In genomic region chr17:35073991-35074627, GRCh38 we compare ENCODE assay signal across 14 cellular contexts. TPM values are rescaled to one million over a fixed set of nuclear protein-coding genes. Genes with fewer than 3 reads are reported as not detected.
A peak's percentile ranks its signal among the peaks of the same experiment; 100 is the strongest.
DNase-seq lines count a peak whose midpoint lies in the region; ATAC-seq, FAIRE-seq and TF ChIP-seq lines count a peak whose summit lies in the region.
"Had no signal": no experiment of that assay in that cellular context is flagged by ENCODE, and none has a peak within 500 bp of the region (broad histone marks: within the 10 kb centered on the region; RNA-seq: fewer than 3 reads in every experiment).

No MANE protein-coding gene starts in this region.

- H3K27ac ChIP-seq in HepG2 (ENCODE audit: extremely low read length, insufficient read depth, low read length), result peak overlapping the region; percentile 81
- H3K27ac ChIP-seq in thyroid gland, result peak overlapping the region in 2 of 3 donors; percentile 24 to 50
- H3K27ac ChIP-seq: left ventricle myocardium inferior had no signal

- FAIRE-seq in HepG2 (lab: Jason Lieb, UNC), result peak; percentile 30
- FAIRE-seq: pancreas had no signal

- TF ChIP-seq CTCF in HepG2 (CRISPR knock-in tag; IDR thresholded peaks at IDR 0.05) (no peak), thyroid gland (IDR thresholded peaks at IDR 0.05) (no peak)

- H3K9me3 Mint-ChIP-seq in activated naive CD8-positive, alpha-beta T cell (ENCODE audit: low read depth), result no peaks in the 10 kb centered on the region
- H3K9me3 Mint-ChIP-seq: IgD-negative memory B cell had no signal

- no peak for TF ChIP-seq POLR2A in HepG2 (IDR thresholded peaks at IDR 0.05; ENCODE audit: insufficient read depth in 1 of 2, low read depth in 2 of 2, low read length in 2 of 2)
- TF ChIP-seq POLR2A in thyroid gland (IDR thresholded peaks at IDR 0.05), result no peak

- H3K4me3 ChIP-seq in HepG2 (replicated peaks in 1 of 3; ENCODE audit: insufficient read depth in 1 of 3, low read depth in 2 of 3, low read length in 3 of 3), result peak overlapping the region in 2 of 3 experiments; percentile 43 to 56; a peak in 2 of 6 replicates
- H3K4me3 ChIP-seq in thyroid gland (replicated peaks in 1 of 3), result no peak overlapping the region
- H3K4me3 ChIP-seq: left ventricle myocardium inferior, pancreas had no signal

- H3K27ac Mint-ChIP-seq in activated naive CD8-positive, alpha-beta T cell, result peak overlapping the region; percentile 89

- H2AFZ ChIP-seq in HepG2 (ENCODE audit: low read length), result no peak overlapping the region

- no peaks in the 10 kb centered on the region for H4K20me1 ChIP-seq in HepG2 (ENCODE audit: insufficient read depth, low read length)

- TF ChIP-seq EP300 in HepG2 (IDR thresholded peaks at IDR 0.05; ENCODE audit: low read depth in 2 of 2, low read length in 2 of 2), result peak in 1 of 2 experiments; percentile 27; a peak in 1 of 4 replicates
- no peak for TF ChIP-seq EP300 in HepG2 (CRISPR knock-in tag; IDR thresholded peaks at IDR 0.05; ENCODE audit: borderline replicate concordance)

- H3K27me3 Mint-ChIP-seq in activated naive CD8-positive, alpha-beta T cell, result no peaks in the 10 kb centered on the region
- H3K27me3 Mint-ChIP-seq: IgD-negative memory B cell had no signal

- no peak for TF ChIP-seq RAD21 in HepG2 (CRISPR knock-in tag; IDR thresholded peaks at IDR 0.05)

- POLR2A ChIA-PET in HepG2 (lab: Yijun Ruan, JAX), result interaction anchor here (1.0 to 2.7 kb wide), 4 partner anchors 10 to 23 kb away, joined by 4 to 54 read pairs (median 16); partner anchors contain the start of gene RFFL

- intact Hi-C loops in HepG2 (cut with micrococcal nuclease; ENCODE audit: unreplicated experiment) (no loop called here), thyroid gland (cut with DNase I) (no loop called here)

- H3K4me2 ChIP-seq in HepG2 (ENCODE audit: low read depth, low read length), result peak overlapping the region; percentile 85

- CTCF ChIA-PET in HepG2 (lab: Yijun Ruan, JAX; ENCODE audit: low intra/inter-chr PET ratio, low total read pairs), result no interaction called here

- H3K4me3 Mint-ChIP-seq in activated naive CD8-positive, alpha-beta T cell, result peak overlapping the region; percentile 56

- H3K36me3 ChIP-seq in HepG2 (replicated peaks in 1 of 2; ENCODE audit: control insufficient read depth in 1 of 2, insufficient read depth in 2 of 2, low read length in 2 of 2), result no peaks in the 10 kb centered on the region; a peak in 1 of 5 replicates
- no peaks in the 10 kb centered on the region for H3K36me3 ChIP-seq in thyroid gland
- H3K36me3 ChIP-seq: pancreas had no signal

- in situ Hi-C loops in HepG2 (cut with HindIII; ENCODE audit: extremely low pct_ligation_motif_present, low pct_unique_long_range_greater_than_20kb), result no loop called here

- DNase-seq in stimulated activated CD4-positive, alpha-beta T cell treated with anti-CD3 and anti-CD28 coated beads, Interleukin-15, amount 100 ng/mL, for 24 hours, result peak; percentile 39
- no peak for DNase-seq in stimulated activated CD4-positive, alpha-beta T cell treated with anti-CD3 and anti-CD28 coated beads, Interleukin-2, amount 100 ng/mL, for 48 hours
- DNase-seq in HepG2 (ENCODE audit: low spot score), result peak; percentile 69
- no peak for DNase-seq in thyroid gland
- DNase-seq in activated gamma-delta T cell (lab: John Stamatoyannopoulos, UW), result no peak
- DNase-seq: aorta, EL, left ventricle myocardium inferior, NCI-H1694 treated with DMSO at 0.1 percent for 48 hours, pancreas had no signal

- peaks cover 83% of the 10 kb centered on the region for H3K79me2 ChIP-seq in HepG2 (ENCODE audit: insufficient read depth, low read length)

- H3K27me3 ChIP-seq in HepG2 (ENCODE audit: control insufficient read depth in 1 of 2, insufficient read depth in 2 of 2, low read length in 2 of 2) (no peaks in the 10 kb centered on the region; a peak in 1 of 5 replicates), thyroid gland (no peaks in the 10 kb centered on the region)
- H3K27me3 ChIP-seq: pancreas had no signal

- H3K4me1 Mint-ChIP-seq in activated naive CD8-positive, alpha-beta T cell (ENCODE audit: low read depth), result peaks cover 62% of the 10 kb centered on the region

- WGBS in HepG2 (ENCODE audit: low lambda C conversion rate), result 8% methylated on average over 5 of the region's 5 CpGs
- WGBS in thyroid gland, 2 donors, result 90 to 91% methylated on average over 5 of the region's 5 CpGs

- H3K36me3 Mint-ChIP-seq in activated naive CD8-positive, alpha-beta T cell, result peaks cover 4% of the 10 kb centered on the region
- H3K36me3 Mint-ChIP-seq: IgD-negative memory B cell had no signal

- ATAC-seq in HepG2, result peak; percentile 64
- no peak for ATAC-seq in HG03139 (IDR thresholded peaks at IDR 0.05; ENCODE audit: unreplicated experiment)
- no peak for ATAC-seq in HG03095 (IDR thresholded peaks at IDR 0.05; ENCODE audit: unreplicated experiment)

- H3K9ac ChIP-seq in HepG2 (ENCODE audit: insufficient read depth, low read depth, low read length), result peak overlapping the region; percentile 57

- peaks cover 90% of the 10 kb centered on the region for H3K4me1 ChIP-seq in HepG2 (ENCODE audit: insufficient read depth, low read length)
- H3K4me1 ChIP-seq in thyroid gland, result peaks cover 25 to 43% of the 10 kb centered on the region in 2 donors

- H3K9me3 ChIP-seq in HepG2 (ENCODE audit: low read length) (no peaks in the 10 kb centered on the region), thyroid gland (no peaks in the 10 kb centered on the region)
- H3K9me3 ChIP-seq: left ventricle myocardium inferior, pancreas had no signal

- BruUV-seq in HepG2 (replicated peaks; lab: Mats Ljungman, UMichigan), result no TSS peak

RNA-seq across cellular contexts. Expression of gene RFFL, which starts 10.6 kb away (rescaled TPM):
- 24.3 and 36.7 TPM in 2 replicates for total RNA-seq in HepG2 (2016; rRNA removed; fragmentation: Illumina TruSeq; extraction: Trizol)
- 11.0 and 13.7 TPM in 2 replicates for total RNA-seq in HepG2 (2016; cell fraction: cytosol; rRNA removed; fragmentation: Illumina TruSeq; extraction: Trizol; ENCODE audit: low read depth)
- 22.7 and 31.6 TPM in 2 replicates for total RNA-seq in HepG2 (2016; cell fraction: insoluble cytoplasmic fraction; rRNA removed; fragmentation: Illumina TruSeq; extraction: Trizol)
- 39.1 and 40.3 TPM in 2 replicates for total RNA-seq in HepG2 (2016; cell fraction: membrane; rRNA removed; fragmentation: Illumina TruSeq; extraction: Trizol)
- total RNA-seq in HepG2 (2016; cell fraction: nucleus; rRNA removed; fragmentation: Illumina TruSeq; extraction: Trizol), result 13.3 and 16.7 TPM in 2 replicates
- polyA plus RNA-seq in HepG2 (2011; rRNA removed), result 45.0 and 48.6 TPM in 2 replicates
- 37.7 and 39.6 TPM in 2 replicates for polyA plus RNA-seq in HepG2 (2011; cell fraction: cytosol; rRNA removed)
- polyA plus RNA-seq in HepG2 (2011; cell fraction: nucleus; rRNA removed), result 15.8 and 19.4 TPM in 2 replicates
- polyA plus RNA-seq in HepG2 (2012), result 25.0 and 25.8 TPM in 2 replicates
- 11.2 and 16.3 TPM in 2 replicates for polyA plus RNA-seq in HepG2 (2016; cell fraction: cytosol; fragmentation: Illumina TruSeq; extraction: Trizol; ENCODE audit: low read depth)
- polyA plus RNA-seq in HepG2 (2016; cell fraction: insoluble cytoplasmic fraction; fragmentation: Illumina TruSeq; extraction: Trizol; ENCODE audit: low read depth), result 27.5 and 31.8 TPM in 2 replicates
- 21.0 and 25.2 TPM in 2 replicates for polyA plus RNA-seq in HepG2 (2016; cell fraction: membrane; fragmentation: Illumina TruSeq; extraction: Trizol; ENCODE audit: low read depth)
- polyA plus RNA-seq in HepG2 (2016; cell fraction: nucleus; fragmentation: Illumina TruSeq; extraction: Trizol; ENCODE audit: insufficient read depth, low read depth), result 21.9 and 23.1 TPM in 2 replicates
- 73.6 and 201 TPM in 2 replicates for polyA minus RNA-seq in HepG2 (2011; rRNA and poly(A)+ RNA removed; ENCODE audit: low replicate concordance)
- polyA minus RNA-seq in HepG2 (2011; cell fraction: cytosol; rRNA and poly(A)+ RNA removed), result 42.6 and 53.0 TPM in 2 replicates
- polyA minus RNA-seq in HepG2 (2011; cell fraction: nucleus; rRNA and poly(A)+ RNA removed), result 26.3 and 29.8 TPM in 2 replicates
- total RNA-seq in thyroid gland, result 100 to 1,000 TPM in 2 of 4 donors, 10 to 100 TPM in 2; 51.1 to 145 (median 96.1) TPM

RNA-seq across cellular contexts. Expression of gene RAD51D, which starts 45.6 kb away (rescaled TPM):
- 12.9 and 13.1 TPM in 2 replicates for total RNA-seq in HepG2 (2016; rRNA removed; fragmentation: Illumina TruSeq; extraction: Trizol)
- 4.8 and 5.6 TPM in 2 replicates for total RNA-seq in HepG2 (2016; cell fraction: cytosol; rRNA removed; fragmentation: Illumina TruSeq; extraction: Trizol; ENCODE audit: low read depth)
- total RNA-seq in HepG2 (2016; cell fraction: insoluble cytoplasmic fraction; rRNA removed; fragmentation: Illumina TruSeq; extraction: Trizol), result 11.5 and 13.5 TPM in 2 replicates
- 11.5 and 14.1 TPM in 2 replicates for total RNA-seq in HepG2 (2016; cell fraction: membrane; rRNA removed; fragmentation: Illumina TruSeq; extraction: Trizol)
- 9.5 and 12.9 TPM in 2 replicates for total RNA-seq in HepG2 (2016; cell fraction: nucleus; rRNA removed; fragmentation: Illumina TruSeq; extraction: Trizol)
- 6.4 and 6.7 TPM in 2 replicates for polyA plus RNA-seq in HepG2 (2011; rRNA removed)
- polyA plus RNA-seq in HepG2 (2011; cell fraction: cytosol; rRNA removed), result 5.1 and 5.5 TPM in 2 replicates
- 8.3 and 8.6 TPM in 2 replicates for polyA plus RNA-seq in HepG2 (2011; cell fraction: nucleus; rRNA removed)
- polyA plus RNA-seq in HepG2 (2012), result 3.8 and 4.0 TPM in 2 replicates
- 5.2 and 6.5 TPM in 2 replicates for polyA plus RNA-seq in HepG2 (2016; cell fraction: cytosol; fragmentation: Illumina TruSeq; extraction: Trizol; ENCODE audit: low read depth)
- 11.4 and 12.4 TPM in 2 replicates for polyA plus RNA-seq in HepG2 (2016; cell fraction: insoluble cytoplasmic fraction; fragmentation: Illumina TruSeq; extraction: Trizol; ENCODE audit: low read depth)
- 9.0 and 10.6 TPM in 2 replicates for polyA plus RNA-seq in HepG2 (2016; cell fraction: membrane; fragmentation: Illumina TruSeq; extraction: Trizol; ENCODE audit: low read depth)
- polyA plus RNA-seq in HepG2 (2016; cell fraction: nucleus; fragmentation: Illumina TruSeq; extraction: Trizol; ENCODE audit: insufficient read depth, low read depth), result 14.0 and 15.4 TPM in 2 replicates
- polyA minus RNA-seq in HepG2 (2011; rRNA and poly(A)+ RNA removed; ENCODE audit: low replicate concordance), result 15.5 and 26.7 TPM in 2 replicates
- 1.9 and 2.8 TPM in 2 replicates for polyA minus RNA-seq in HepG2 (2011; cell fraction: cytosol; rRNA and poly(A)+ RNA removed)
- 8.6 and 18.0 TPM in 2 replicates for polyA minus RNA-seq in HepG2 (2011; cell fraction: nucleus; rRNA and poly(A)+ RNA removed)
- 10 to 100 TPM in 3 of 4 donors, 1 to 10 TPM in 1; 7.8 to 15.6 (median 12.5) TPM for total RNA-seq in thyroid gland

RNA-seq across cellular contexts. Expression of gene FNDC8, which starts 47.3 kb away (rescaled TPM):
- not detected in 2 replicates for total RNA-seq in HepG2 (2016; rRNA removed; fragmentation: Illumina TruSeq; extraction: Trizol)
- total RNA-seq in HepG2 (2016; cell fraction: cytosol; rRNA removed; fragmentation: Illumina TruSeq; extraction: Trizol; ENCODE audit: low read depth), result not detected in 2 replicates
- total RNA-seq in HepG2 (2016; cell fraction: insoluble cytoplasmic fraction; rRNA removed; fragmentation: Illumina TruSeq; extraction: Trizol), result not detected in 2 replicates
- not detected in 2 replicates for total RNA-seq in HepG2 (2016; cell fraction: membrane; rRNA removed; fragmentation: Illumina TruSeq; extraction: Trizol)
- not detected in 2 replicates for total RNA-seq in HepG2 (2016; cell fraction: nucleus; rRNA removed; fragmentation: Illumina TruSeq; extraction: Trizol)
- polyA plus RNA-seq in HepG2 (2011; rRNA removed), result not detected in 2 replicates
- not detected in 2 replicates for polyA plus RNA-seq in HepG2 (2011; cell fraction: cytosol; rRNA removed)
- polyA plus RNA-seq in HepG2 (2011; cell fraction: nucleus; rRNA removed), result not detected in 2 replicates
- polyA plus RNA-seq in HepG2 (2012), result not detected in 2 replicates
- polyA plus RNA-seq in HepG2 (2016; cell fraction: cytosol; fragmentation: Illumina TruSeq; extraction: Trizol; ENCODE audit: low read depth), result not detected in 2 replicates
- polyA plus RNA-seq in HepG2 (2016; cell fraction: insoluble cytoplasmic fraction; fragmentation: Illumina TruSeq; extraction: Trizol; ENCODE audit: low read depth), result not detected in 2 replicates
- not detected in 2 replicates for polyA plus RNA-seq in HepG2 (2016; cell fraction: membrane; fragmentation: Illumina TruSeq; extraction: Trizol; ENCODE audit: low read depth)
- polyA plus RNA-seq in HepG2 (2016; cell fraction: nucleus; fragmentation: Illumina TruSeq; extraction: Trizol; ENCODE audit: insufficient read depth, low read depth), result not detected in 2 replicates
- not detected in 2 replicates for polyA minus RNA-seq in HepG2 (2011; rRNA and poly(A)+ RNA removed; ENCODE audit: low replicate concordance)
- polyA minus RNA-seq in HepG2 (2011; cell fraction: cytosol; rRNA and poly(A)+ RNA removed), result not detected in 2 replicates
- not detected in 2 replicates for polyA minus RNA-seq in HepG2 (2011; cell fraction: nucleus; rRNA and poly(A)+ RNA removed)
- not detected for total RNA-seq in thyroid gland
- total RNA-seq: aorta, left ventricle myocardium inferior, pancreas had no signal
- polyA plus RNA-seq: aorta, IgD-negative memory B cell, pancreas had no signal

Comparison
In these comparisons a context has a peak if more than half of its experiments do, and no peak if none do; other contexts are left out.
1. DNase-seq: peak in stimulated activated CD4-positive, alpha-beta T cell treated with anti-CD3 and anti-CD28 coated beads, Interleukin-15, amount 100 ng/mL, for 24 hours (single experiment) and HepG2 (single experiment); none in stimulated activated CD4-positive, alpha-beta T cell treated with anti-CD3 and anti-CD28 coated beads, Interleukin-2, amount 100 ng/mL, for 48 hours (0 of 2), thyroid gland (0 of 2) and activated gamma-delta T cell (single experiment).
2. H3K4me3 ChIP-seq: peak in HepG2 (2 of 3); none in thyroid gland (0 of 3).